ENCODE assay signal across 20 cellular contexts in the genomic region with DNA sequence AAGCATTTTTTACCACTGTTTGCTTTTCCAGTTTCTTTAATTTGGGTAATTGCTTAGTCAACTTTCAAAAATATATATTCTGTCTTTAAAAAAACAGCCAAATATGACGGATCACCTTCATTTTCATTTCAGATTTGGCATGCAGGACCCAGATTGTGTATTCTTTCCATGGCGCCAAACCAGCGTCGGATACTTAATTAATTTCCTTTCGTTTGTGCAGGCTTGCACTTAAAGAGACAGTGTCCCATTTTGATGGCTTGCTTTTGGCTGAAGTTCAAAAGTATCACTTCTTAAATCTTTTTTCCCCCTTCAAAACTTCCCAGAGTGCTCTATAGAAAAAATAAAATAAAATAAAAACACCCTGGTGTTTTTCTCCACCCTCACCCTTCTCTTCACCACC.
DNase-seq lines count a peak whose midpoint lies in the region; ATAC-seq, FAIRE-seq and TF ChIP-seq lines count a peak whose summit lies in the region.
"Had no signal": no experiment of that assay in that cellular context is flagged by ENCODE, and none has a peak within 500 bp of the region (broad histone marks: within the 10 kb centered on the region; RNA-seq: fewer than 3 reads in every experiment).

No MANE protein-coding gene starts in this region.

- intact Hi-C loops in Right ventricle myocardium inferior (cut with DNase I) = no loop called here

- FAIRE-seq in keratinocyte (lab: Jason Lieb, UNC) = no peak

- peak; percentile 22 for DNase-seq in AG20443 (ENCODE audit: low spot score)
- peak; percentile 22 for DNase-seq in NCI-H1105 (lab: John Stamatoyannopoulos, UW)
- peak; percentile 2 for DNase-seq in RWPE1 (ENCODE audit: low spot score)
- no peak for DNase-seq in keratinocyte (ENCODE audit: low read depth, low spot score)
- no peak for DNase-seq in Right ventricle myocardium inferior (ENCODE audit: missing footprints)
- DNase-seq in activated CD8-positive, alpha-beta memory T cell treated with anti-CD3 and anti-CD28 coated beads for 24 hours = no peak
- DNase-seq in NK-92 (lab: John Stamatoyannopoulos, UW; ENCODE audit: unreplicated experiment) = no peak
- DNase-seq: activated CD4-positive, CD25-positive, alpha-beta regulatory T cell treated with anti-CD3 and anti-CD28 coated beads, Interleukin-2, amount 50 U/mL, for 72 hours; central memory CD4-positive, alpha-beta T cell; DMS79; HCEC 1CT; NCI-H1930; spleen; upper lobe of right lung had no signal

- H3K4me1 ChIP-seq in keratinocyte (ENCODE audit: control insufficient read depth, extremely low read depth, insufficient read depth, low read length) = no peaks in the 10 kb centered on the region
- H3K4me1 ChIP-seq: esophagus muscularis mucosa, prostate gland, spleen, upper lobe of right lung had no signal

- H3K27me3 ChIP-seq in keratinocyte (ENCODE audit: control insufficient read depth, extremely low read depth, insufficient read depth, low read length) = no peaks in the 10 kb centered on the region
- H3K27me3 ChIP-seq: esophagus muscularis mucosa, spleen, upper lobe of right lung had no signal

- no peak overlapping the region for H3K4me3 ChIP-seq in keratinocyte (ENCODE audit: control insufficient read depth in 2 of 3, extremely low read depth in 1 of 3, insufficient read depth in 2 of 3, low read depth in 1 of 3, low read length in 3 of 3)
- H3K4me3 ChIP-seq: prostate gland, SK-N-MC, spleen, upper lobe of right lung had no signal

- H3K4me2 ChIP-seq in keratinocyte (ENCODE audit: control insufficient read depth, extremely low read depth, insufficient read depth, low read depth, low read length) = peak overlapping the region; percentile 43

- CTCF ChIA-PET in RWPE1 (lab: Yijun Ruan, JAX) = no interaction called here

- H3K9ac ChIP-seq in keratinocyte (ENCODE audit: control insufficient read depth, extremely low read depth, insufficient read depth, low read length) = no peak overlapping the region

- H4K20me1 ChIP-seq in keratinocyte (ENCODE audit: control insufficient read depth, extremely low read depth, insufficient read depth, low read length) = no peaks in the 10 kb centered on the region

- H3K36me3 ChIP-seq in keratinocyte (ENCODE audit: control insufficient read depth in 2 of 2, extremely low read depth in 1 of 2, insufficient read depth in 2 of 2, low read length in 2 of 2) = no peaks in the 10 kb centered on the region
- H3K36me3 ChIP-seq: esophagus muscularis mucosa, prostate gland, spleen, upper lobe of right lung had no signal

- H3K27ac ChIP-seq in RWPE1 (no peak overlapping the region), keratinocyte (ENCODE audit: control insufficient read depth, insufficient read depth, low read length) (no peak overlapping the region)
- H3K27ac ChIP-seq: esophagus muscularis mucosa, prostate gland, SK-N-MC, spleen, upper lobe of right lung had no signal

- no peak for ATAC-seq in Right ventricle myocardium inferior
- no peak for ATAC-seq in GM18861 (IDR thresholded peaks at IDR 0.05; ENCODE audit: unreplicated experiment)
- ATAC-seq: left lobe of liver, Panc1, upper lobe of right lung had no signal

- POLR2A ChIA-PET in RWPE1 (lab: Yijun Ruan, JAX; ENCODE audit: low non-redundant PET) = no interaction called here

- no peaks in the 10 kb centered on the region for H3K9me3 ChIP-seq in keratinocyte (ENCODE audit: control insufficient read depth, low read depth, low read length)
- H3K9me3 ChIP-seq: esophagus muscularis mucosa, prostate gland, upper lobe of right lung had no signal

- H2AFZ ChIP-seq in keratinocyte (ENCODE audit: control insufficient read depth, low read length) = peak overlapping the region; percentile 53

- TF ChIP-seq CTCF in RWPE1 (conservative IDR thresholded peaks at IDR 0.05; ENCODE audit: low read depth) (no peak), keratinocyte (optimal IDR thresholded peaks at IDR 0.05 in 1 of 3, IDR thresholded peaks at IDR 0.05 in 1 of 3, conservative IDR thresholded peaks at IDR 0.05 in 1 of 3; ENCODE audit: extremely low read depth in 1 of 3, insufficient read depth in 2 of 3, low read length in 3 of 3) (no peak)

- H3K79me2 ChIP-seq in keratinocyte (ENCODE audit: control insufficient read depth, insufficient read depth, low read length) = no peaks in the 10 kb centered on the region

- no peaks in the 10 kb centered on the region for H3K9me1 ChIP-seq in keratinocyte (ENCODE audit: control insufficient read depth, extremely low read depth, insufficient read depth, low read length)

- dilution Hi-C loops in keratinocyte (cut with MboI; ENCODE audit: extremely low pct_ligation_motif_present, low sequenced_read_pairs) = no loop called here

Comparison
In these comparisons a context has a peak if more than half of its experiments do, and no peak if none do; other contexts are left out.
1. DNase-seq: peak in AG20443 (single experiment), NCI-H1105 (single experiment) and RWPE1 (single experiment); none in keratinocyte (single experiment), Right ventricle myocardium inferior (single experiment), activated CD8-positive, alpha-beta memory T cell treated with anti-CD3 and anti-CD28 coated beads for 24 hours (single experiment) and NK-92 (single experiment).